ENCODE assay signal across 35 cellular contexts in the genomic region with DNA sequence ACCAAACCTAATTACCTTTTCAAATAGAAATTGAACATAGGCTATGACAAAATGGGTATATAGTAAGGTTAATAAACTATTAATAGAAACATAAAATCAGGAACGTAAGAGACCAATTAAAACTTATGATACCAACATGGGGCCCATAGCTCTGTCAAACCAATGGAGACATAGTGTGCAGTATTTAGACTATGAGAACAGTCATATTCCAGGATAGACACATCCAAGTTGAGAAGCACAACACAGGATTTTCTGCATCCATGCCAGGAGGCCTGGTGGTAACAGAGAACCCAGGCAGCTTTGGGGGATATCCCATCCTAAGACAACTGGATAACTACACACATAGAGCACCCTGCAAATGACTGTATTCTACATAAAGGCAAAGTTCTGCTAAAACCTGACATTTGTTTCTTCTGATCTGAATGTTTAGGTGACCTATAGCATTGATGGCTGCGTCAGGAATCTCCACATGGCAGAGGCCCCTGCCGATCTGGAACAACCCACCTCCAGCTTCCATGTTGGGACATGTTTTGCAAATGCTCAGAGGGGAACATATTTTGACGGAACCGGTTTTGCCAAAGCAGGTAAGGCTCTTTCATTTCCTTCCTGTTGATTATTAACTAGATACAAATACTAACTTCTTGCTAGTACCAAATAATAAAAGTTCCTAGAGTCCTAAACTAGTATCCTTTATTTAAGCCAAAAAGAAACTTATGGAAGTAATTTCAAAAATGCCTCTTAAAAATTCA.
A peak's percentile ranks its signal among the peaks of the same experiment; 100 is the strongest.
DNase-seq lines count a peak whose midpoint lies in the region; ATAC-seq, FAIRE-seq and TF ChIP-seq lines count a peak whose summit lies in the region.
"Had no signal": no experiment of that assay in that cellular context is flagged by ENCODE, and none has a peak within 500 bp of the region (broad histone marks: within the 10 kb centered on the region; RNA-seq: fewer than 3 reads in every experiment).

No MANE protein-coding gene starts in this region.

- H3K9me3 Mint-ChIP-seq in MCF 10A (ENCODE audit: unreplicated experiment) = no peaks in the 10 kb centered on the region
- peaks cover 5% of the 10 kb centered on the region for H3K9me3 Mint-ChIP-seq in type B pancreatic cell
- no peaks in the 10 kb centered on the region for H3K9me3 Mint-ChIP-seq in activated naive CD4-positive, alpha-beta T cell treated with anti-CD3 and anti-CD28 coated beads, Interleukin-2, amount 50 U/mL, for 72 hours
- H3K9me3 Mint-ChIP-seq: activated CD4-positive, alpha-beta memory T cell treated with anti-CD3 and anti-CD28 coated beads for 36 hours; activated naive CD4-positive, alpha-beta T cell treated with anti-CD3 and anti-CD28 coated beads, Interleukin-2, amount 10 ng/mL, durations not matched to agents 7 days and 5 days; activated T-helper 1 cell treated with anti-CD3 and anti-CD28 coated beads, Interleukin-12 subunit alpha, Interleukin-12 subunit beta, Interleukin-2, Interleukin-4 antibody, amounts not matched to agents 30 ng/mL and 10 ng/mL and 1 ng/mL, durations not matched to agents 14 hours and 24 hours and 36 hours; GM23338; naive thymus-derived CD8-positive, alpha-beta T cell had no signal

- H3K36me3 Mint-ChIP-seq in MCF 10A (ENCODE audit: insufficient read depth, unreplicated experiment) = peaks cover 5% of the 10 kb centered on the region
- peaks cover 17% of the 10 kb centered on the region for H3K36me3 Mint-ChIP-seq in type B pancreatic cell
- no peaks in the 10 kb centered on the region for H3K36me3 Mint-ChIP-seq in activated naive CD4-positive, alpha-beta T cell treated with anti-CD3 and anti-CD28 coated beads, Interleukin-2, amount 50 U/mL, for 72 hours
- H3K36me3 Mint-ChIP-seq: activated CD4-positive, alpha-beta memory T cell treated with anti-CD3 and anti-CD28 coated beads for 36 hours; activated naive CD4-positive, alpha-beta T cell treated with anti-CD3 and anti-CD28 coated beads, Interleukin-2, amount 10 ng/mL, durations not matched to agents 7 days and 5 days; CD4-positive, CD25-positive, alpha-beta regulatory T cell; naive thymus-derived CD8-positive, alpha-beta T cell had no signal

- no peak for FAIRE-seq in K562 (lab: Jason Lieb, UNC)
- FAIRE-seq: GM12892 had no signal

- TF ChIP-seq POLR2A in K562 (conservative IDR thresholded peaks at IDR 0.05) (no peak), adrenal gland (IDR thresholded peaks at IDR 0.05) (no peak)

- BruUV-seq in mammary epithelial cell (replicated peaks; lab: Mats Ljungman, UMichigan) = no TSS peak
- no TSS peak for BruUV-seq in MCF 10A (replicated peaks; lab: Mats Ljungman, UMichigan)
- BruUV-seq in K562 (replicated peaks; lab: Mats Ljungman, UMichigan) = no TSS peak

- WGBS in mammary epithelial cell (ENCODE audit: low coverage, missing lambda C conversion rate) = 24% methylated on average over 5 of the region's 5 CpGs
- 58% methylated on average over 5 of the region's 5 CpGs for WGBS in K562 (ENCODE audit: insufficient coverage, low coverage, missing lambda C conversion rate)
- 91 to 94% (median 92%) methylated on average over 5 of the region's 5 CpGs for WGBS in adrenal gland, 4 donors

- TF ChIP-seq EP300 in K562 (IDR thresholded peaks at IDR 0.05; ENCODE audit: low read length) = no peak

- H3K4me3 Mint-ChIP-seq in MCF 10A (ENCODE audit: unreplicated experiment) = no peak overlapping the region
- H3K4me3 Mint-ChIP-seq in type B pancreatic cell = peak overlapping the region; percentile 42
- H3K4me3 Mint-ChIP-seq: activated CD4-positive, alpha-beta memory T cell treated with anti-CD3 and anti-CD28 coated beads for 36 hours; activated naive CD4-positive, alpha-beta T cell treated with anti-CD3 and anti-CD28 coated beads, Interleukin-2, amount 10 ng/mL, durations not matched to agents 7 days and 5 days; activated T-helper 1 cell treated with anti-CD3 and anti-CD28 coated beads, Interleukin-12 subunit alpha, Interleukin-12 subunit beta, Interleukin-2, Interleukin-4 antibody, amounts not matched to agents 30 ng/mL and 10 ng/mL and 1 ng/mL, durations not matched to agents 14 hours and 24 hours and 36 hours; CD4-positive, CD25-positive, alpha-beta regulatory T cell; GM23338; naive thymus-derived CD8-positive, alpha-beta T cell had no signal

- H3K79me2 ChIP-seq in mammary epithelial cell (ENCODE audit: insufficient read depth, low read length) = no peaks in the 10 kb centered on the region
- H3K79me2 ChIP-seq in K562 (ENCODE audit: control insufficient read depth, insufficient read depth, low read length) = no peaks in the 10 kb centered on the region

- H3K27me3 ChIP-seq in mammary epithelial cell (ENCODE audit: insufficient read depth, low read length) = no peaks in the 10 kb centered on the region
- H3K27me3 ChIP-seq in K562 (ENCODE audit: control insufficient read depth in 2 of 2, insufficient read depth in 2 of 2, low read length in 2 of 2) = no peaks in the 10 kb centered on the region
- H3K27me3 ChIP-seq in adrenal gland = no peaks in the 10 kb centered on the region
- H3K27me3 ChIP-seq: breast epithelium, colonic mucosa, Peyer's patch, upper lobe of left lung had no signal

- H3K36me3 ChIP-seq in mammary epithelial cell (ENCODE audit: insufficient read depth, low read length) = no peaks in the 10 kb centered on the region
- H3K36me3 ChIP-seq in K562 (ENCODE audit: control insufficient read depth, insufficient read depth, low read length) = no peaks in the 10 kb centered on the region
- H3K36me3 ChIP-seq in adrenal gland (replicated peaks in 1 of 2) = no peaks in the 10 kb centered on the region
- H3K36me3 ChIP-seq: breast epithelium, colonic mucosa, Peyer's patch had no signal

- TF ChIP-seq CTCF in mammary epithelial cell (conservative IDR thresholded peaks at IDR 0.05 in 1 of 2, IDR thresholded peaks at IDR 0.05 in 1 of 2; ENCODE audit: extremely low read depth in 1 of 2, insufficient read depth in 1 of 2, low read depth in 1 of 2, low read length in 2 of 2) (no peak), MCF 10A (IDR thresholded peaks at IDR 0.05; ENCODE audit: unreplicated experiment) (no peak), K562 (IDR thresholded peaks at IDR 0.05 in 2 of 3, conservative IDR thresholded peaks at IDR 0.05 in 1 of 3; ENCODE audit: insufficient read depth in 2 of 3, low read depth in 1 of 3, low read length in 3 of 3) (no peak), type B pancreatic cell (conservative IDR thresholded peaks at IDR 0.05) (no peak), adrenal gland (IDR thresholded peaks at IDR 0.05) (no peak)

- CTCF ChIA-PET in mammary epithelial cell (lab: Charles Lee; ENCODE audit: low non-redundant PET) = no interaction called here
- CTCF ChIA-PET in MCF 10A (lab: Yijun Ruan, JAX) = interaction anchor here (1.1 kb wide), 1 partner anchor 68 kb away, joined by 3 read pairs; no protein-coding TSS in a partner anchor
- CTCF ChIA-PET in K562 (lab: Yijun Ruan, JAX; ENCODE audit: low intra/inter-chr PET ratio) = no interaction called here

- no peak for TF ChIP-seq RAD21 in K562 (CRISPR knock-in tag; conservative IDR thresholded peaks at IDR 0.05 in 1 of 2, IDR thresholded peaks at IDR 0.05 in 1 of 2)

- H3K4me1 Mint-ChIP-seq in MCF 10A (ENCODE audit: insufficient read depth, unreplicated experiment) = peaks cover 9% of the 10 kb centered on the region
- peaks cover 16% of the 10 kb centered on the region for H3K4me1 Mint-ChIP-seq in type B pancreatic cell (ENCODE audit: unreplicated experiment)
- H3K4me1 Mint-ChIP-seq: activated naive CD4-positive, alpha-beta T cell treated with anti-CD3 and anti-CD28 coated beads, Interleukin-2, amount 10 ng/mL, durations not matched to agents 7 days and 5 days; naive thymus-derived CD8-positive, alpha-beta T cell had no signal

- no peak overlapping the region for H3K27ac ChIP-seq in mammary epithelial cell (ENCODE audit: insufficient read depth, low read depth, low read length)
- H3K27ac ChIP-seq in K562 (ENCODE audit: extremely low read depth, low read depth, low read length) = no peak overlapping the region; the same call in 2 of the 3 replicates
- H3K27ac ChIP-seq in adrenal gland = no peak overlapping the region
- H3K27ac ChIP-seq: breast epithelium, colonic mucosa, HL-60, Peyer's patch, upper lobe of left lung had no signal

- no peak overlapping the region for H3K9ac ChIP-seq in mammary epithelial cell (ENCODE audit: insufficient read depth, low read length)
- H3K9ac ChIP-seq in K562 (ENCODE audit: insufficient read depth in 1 of 2, low read depth in 2 of 2, low read length in 2 of 2) = peak overlapping the region; percentile 15 to 29; a peak in 1 of 4 replicates

- H3K27me3 Mint-ChIP-seq in MCF 10A (ENCODE audit: insufficient read depth, unreplicated experiment) (no peaks in the 10 kb centered on the region), type B pancreatic cell (no peaks in the 10 kb centered on the region)
- H3K27me3 Mint-ChIP-seq: activated CD4-positive, alpha-beta memory T cell treated with anti-CD3 and anti-CD28 coated beads for 36 hours; activated naive CD4-positive, alpha-beta T cell treated with anti-CD3 and anti-CD28 coated beads, Interleukin-2, amount 10 ng/mL, durations not matched to agents 7 days and 5 days had no signal

- peak overlapping the region; percentile 85 for H2AFZ ChIP-seq in mammary epithelial cell (ENCODE audit: low read depth, low read length)
- H2AFZ ChIP-seq in K562 (ENCODE audit: low read depth, low read length) = peak overlapping the region; percentile 74
- H2AFZ ChIP-seq: GM23338 had no signal

- DNase-seq in mammary epithelial cell (peak; percentile 60), MCF 10A (ENCODE audit: unreplicated experiment) (no peak), K562 (ENCODE audit: extremely low read depth in 1 of 4, low spot score in 3 of 4) (no peak), kidney tubule cell (ENCODE audit: low spot score) (peak; percentile 28), type B pancreatic cell (ENCODE audit: extremely low spot score, unreplicated experiment) (no peak), adrenal gland (no peak)
- DNase-seq in activated naive CD4-positive, alpha-beta T cell treated with anti-CD3 and anti-CD28 coated beads, Interleukin-2, amount 50 U/mL, for 72 hours (ENCODE audit: low spot score in 2 of 2) = no peak
- no peak for DNase-seq in activated CD4-positive, alpha-beta T cell treated with anti-CD3 and anti-CD28 coated beads for 1 hour
- DNase-seq: 8988T; activated CD4-positive, alpha-beta memory T cell treated with anti-CD3 and anti-CD28 coated beads for 36 hours; activated CD8-positive, alpha-beta memory T cell treated with anti-CD3 and anti-CD28 coated beads, Interleukin-2, amount 50 U/mL, for 4 hours; activated naive CD4-positive, alpha-beta T cell treated with anti-CD3 and anti-CD28 coated beads, Interleukin-2, amount 10 ng/mL, durations not matched to agents 7 days and 5 days; amygdala; CD4-positive, CD25-positive, alpha-beta regulatory T cell; colonic mucosa; effector CD8-positive, alpha-beta T cell; foreskin melanocyte; naive thymus-derived CD8-positive, alpha-beta T cell; NCI-H1092 treated with DMSO at 0.1 percent for 48 hours; NCI-H187; NCI-H2171; NCI-H524; occipital lobe; Peyer's patch; retina; stimulated activated CD4-positive, alpha-beta T cell treated with anti-CD3 and anti-CD28 coated beads, Interleukin-1b, Interleukin-23, amount 100 ng/mL, for 48 hours; T-helper 1 cell; upper lobe of left lung had no signal

- H3K4me1 ChIP-seq in mammary epithelial cell (ENCODE audit: insufficient read depth, low read length) (peaks cover 32% of the 10 kb centered on the region), K562 (replicated peaks in 1 of 2; ENCODE audit: control insufficient read depth in 2 of 2, insufficient read depth in 2 of 2, low read length in 2 of 2) (peaks cover 3 to 17% of the 10 kb centered on the region in 2 experiments; a peak in 3 of 5 replicates), adrenal gland (replicated peaks in 1 of 2) (peaks cover 0 to 5% of the 10 kb centered on the region in 2 donors)
- H3K4me1 ChIP-seq: breast epithelium, colonic mucosa, Peyer's patch had no signal

- H3K9me3 ChIP-seq in mammary epithelial cell (replicated peaks; ENCODE audit: insufficient read depth, low read length) (no peaks in the 10 kb centered on the region), K562 (replicated peaks; ENCODE audit: control insufficient read depth, insufficient read depth, low read depth, low read length) (no peaks in the 10 kb centered on the region), adrenal gland (replicated peaks in 1 of 3) (no peaks in the 10 kb centered on the region)
- H3K9me3 ChIP-seq: breast epithelium, colonic mucosa, Peyer's patch, upper lobe of left lung had no signal

- peak overlapping the region; percentile 65 for H3K4me2 ChIP-seq in mammary epithelial cell (ENCODE audit: insufficient read depth, low read depth, low read length)
- no peak overlapping the region; the same call in 1 of the 2 replicates for H3K4me2 ChIP-seq in K562 (ENCODE audit: insufficient read depth, low read length)
- H3K4me2 ChIP-seq: GM23338, smooth muscle cell had no signal

- dilution Hi-C loops in mammary epithelial cell (cut with HindIII; ENCODE audit: low sequenced_read_pairs) = no loop called here

- H4K20me1 ChIP-seq in mammary epithelial cell (ENCODE audit: insufficient read depth, low read length) (no peaks in the 10 kb centered on the region), K562 (replicated peaks; ENCODE audit: control insufficient read depth, insufficient read depth, low read length) (no peaks in the 10 kb centered on the region)

- ATAC-seq in K562 = peak; percentile 39; the same call in 2 of the 3 replicates
- no peak for ATAC-seq in activated naive CD4-positive, alpha-beta T cell treated with anti-CD3 and anti-CD28 coated beads, Interleukin-2, amount 50 U/mL, for 72 hours
- ATAC-seq: activated CD4-positive, CD25-positive, alpha-beta regulatory T cell treated with anti-CD3 and anti-CD28 coated beads, Interleukin-2, amount 50 U/mL, for 24 hours; GM23338; naive thymus-derived CD8-positive, alpha-beta T cell had no signal

- in situ Hi-C loops in mammary epithelial cell (cut with MboI; ENCODE audit: low sequenced_read_pairs in 2 of 2) = loop anchor here in 1 of 2 donors (10.0 kb wide), 1 partner anchor 58 kb away; no protein-coding TSS in a partner anchor
- in situ Hi-C loops in K562 (cut with MboI) = loop anchor here (10.0 kb wide), 1 partner anchor 258 kb away; no protein-coding TSS in a partner anchor

- H3K27ac Mint-ChIP-seq in MCF 10A (ENCODE audit: low read depth, unreplicated experiment) (no peak overlapping the region), type B pancreatic cell (peak overlapping the region; percentile 49)
- H3K27ac Mint-ChIP-seq in activated naive CD4-positive, alpha-beta T cell treated with anti-CD3 and anti-CD28 coated beads, Interleukin-2, amount 50 U/mL, for 72 hours = no peak overlapping the region
- H3K27ac Mint-ChIP-seq: activated CD4-positive, alpha-beta memory T cell treated with anti-CD3 and anti-CD28 coated beads for 36 hours; activated naive CD4-positive, alpha-beta T cell treated with anti-CD3 and anti-CD28 coated beads, Interleukin-2, amount 10 ng/mL, durations not matched to agents 7 days and 5 days; activated T-helper 1 cell treated with anti-CD3 and anti-CD28 coated beads, Interleukin-12 subunit alpha, Interleukin-12 subunit beta, Interleukin-2, Interleukin-4 antibody, amounts not matched to agents 30 ng/mL and 10 ng/mL and 1 ng/mL, durations not matched to agents 14 hours and 24 hours and 36 hours; CD4-positive, CD25-positive, alpha-beta regulatory T cell; GM23338; naive thymus-derived CD8-positive, alpha-beta T cell had no signal

- H3K9me1 ChIP-seq in K562 (ENCODE audit: control insufficient read depth, insufficient read depth, low read length) = no peaks in the 10 kb centered on the region

- POLR2A ChIA-PET in MCF 10A (lab: Yijun Ruan, JAX) (interaction anchor here (1.4 kb wide), 1 partner anchor 66 kb away, joined by 3 read pairs; no protein-coding TSS in a partner anchor), K562 (lab: Yijun Ruan, JAX) (no interaction called here)

- intact Hi-C loops in mammary epithelial cell (cut with micrococcal nuclease) = no loop called here
- intact Hi-C loops in MCF 10A (cut with micrococcal nuclease) = no loop called here
- intact Hi-C loops in K562 (cut with micrococcal nuclease) = no loop called here
- intact Hi-C loops in adrenal gland (cut with DNase I) = loop anchor here in 1 of 2 donors (10.0 kb wide), 1 partner anchor 78 kb away; no protein-coding TSS in a partner anchor

- H3K4me3 ChIP-seq in mammary epithelial cell (replicated peaks in 1 of 3; ENCODE audit: insufficient read depth in 1 of 3, low read depth in 2 of 3, low read length in 3 of 3) (peak overlapping the region in 1 of 3 experiments; percentile 13), K562 (no peak overlapping the region), adrenal gland (no peak overlapping the region)
- H3K4me3 ChIP-seq: breast epithelium, colonic mucosa, GM23338, Peyer's patch, smooth muscle cell, upper lobe of left lung had no signal

Comparison
In these comparisons a context has a peak if more than half of its experiments do, and no peak if none do; other contexts are left out.
1. DNase-seq: peak in mammary epithelial cell (single experiment) and kidney tubule cell (single experiment); none in MCF 10A (single experiment), K562 (0 of 4), type B pancreatic cell (single experiment), activated naive CD4-positive, alpha-beta T cell treated with anti-CD3 and anti-CD28 coated beads, Interleukin-2, amount 50 U/mL, for 72 hours (0 of 2), activated CD4-positive, alpha-beta T cell treated with anti-CD3 and anti-CD28 coated beads for 1 hour (single experiment) and adrenal gland (0 of 7).